17 cellular contexts compared by ENCODE assay signal in the genomic region with DNA sequence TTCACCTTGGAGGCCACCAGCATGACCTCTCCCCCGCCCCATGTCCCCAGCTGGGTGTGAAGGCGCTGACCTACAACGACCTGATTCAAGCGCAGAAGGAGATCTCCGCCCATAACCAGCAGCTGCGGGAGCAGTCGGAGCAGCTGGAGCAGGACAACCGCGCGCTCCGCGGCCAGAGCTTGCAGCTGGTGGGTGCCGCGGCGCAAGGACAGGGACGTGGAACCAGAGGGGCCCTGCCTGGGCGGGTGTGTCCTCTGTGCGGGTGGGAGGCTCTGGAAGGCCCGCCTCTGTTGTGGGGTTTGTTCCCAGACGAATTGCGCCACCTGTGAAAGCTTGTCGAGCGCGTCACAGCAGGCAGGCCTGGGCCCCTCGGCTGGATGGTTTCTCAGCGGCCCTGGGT. TPM values are rescaled to one million over a fixed set of nuclear protein-coding genes. Genes with fewer than 3 reads are reported as not detected.
DNase-seq lines count a peak whose midpoint lies in the region; ATAC-seq and TF ChIP-seq lines count a peak whose summit lies in the region.
"Had no signal": no experiment of that assay in that cellular context is flagged by ENCODE, and none has a peak within 500 bp of the region (broad histone marks: within the 10 kb centered on the region; RNA-seq: fewer than 3 reads in every experiment).

No MANE protein-coding gene starts in this region.

- H3K4me3 ChIP-seq in BLaER1: no peak overlapping the region; the same call in 1 of the 2 replicates

- peak overlapping the region; percentile 31; the same call in 1 of the 2 replicates for H3K27ac ChIP-seq in BLaER1

- H4K20me1 ChIP-seq in BLaER1: peaks cover 97% of the 10 kb centered on the region

- H3K9ac ChIP-seq in BLaER1: no peak overlapping the region

- H3K9me3 ChIP-seq in BLaER1: no peaks in the 10 kb centered on the region

- DNase-seq in NCI-H510A treated with DMSO at 0.1 percent for 48 hours (lab: John Stamatoyannopoulos, UW): peak; percentile 26
- peak; percentile 24 for DNase-seq in globus pallidus (ENCODE audit: low spot score)
- no peak for DNase-seq in sciatic nerve (ENCODE audit: low spot score)
- no peak for DNase-seq in superior temporal gyrus (ENCODE audit: extremely low spot score)
- DNase-seq in activated gamma-delta T cell treated with Interleukin-2 at 50 U/mL for 16 hours: no peak
- DNase-seq: activated CD4-positive, alpha-beta T cell treated with anti-CD3 and anti-CD28 coated beads for 4 hours; activated naive CD8-positive, alpha-beta T cell treated with anti-CD3 and anti-CD28 coated beads, Interleukin-2, amount 10 ng/mL, durations not matched to agents 7 days and 5 days; activated T-cell treated with anti-CD3 and anti-CD28 coated beads, Interleukin-2, amount 50 U/mL, for 1 hour; GF-D8; naive B cell; NCI-H1694; T1000 had no signal

- intact Hi-C loops in sciatic nerve (cut with DNase I): no loop called here

- peaks cover 94% of the 10 kb centered on the region for H3K4me1 ChIP-seq in BLaER1

- ATAC-seq in sciatic nerve (peak; percentile 28), HG02884 (IDR thresholded peaks at IDR 0.05; ENCODE audit: unreplicated experiment) (no peak), GM18505 (IDR thresholded peaks at IDR 0.05; ENCODE audit: unreplicated experiment) (no peak)
- ATAC-seq: left lobe of liver had no signal

- H3K36me3 ChIP-seq in BLaER1: peaks cover 97% of the 10 kb centered on the region

- TF ChIP-seq POLR2A in GM18505 (IDR thresholded peaks at IDR 0.05; ENCODE audit: borderline replicate concordance, extremely low read depth, insufficient read depth, insufficient read length): no peak

- no peaks in the 10 kb centered on the region for H3K27me3 ChIP-seq in BLaER1

- peak overlapping the region; percentile 60 for H3K4me2 ChIP-seq in BLaER1

RNA-seq across cellular contexts. Expression of a gene that starts 22.3 kb away (rescaled TPM):
- total RNA-seq in sciatic nerve: 34.2 TPM

RNA-seq across cellular contexts. Expression of a gene that starts 22.8 kb away (rescaled TPM):
- total RNA-seq in sciatic nerve: 65.0 TPM

RNA-seq across cellular contexts. Expression of a gene that starts 35.3 kb away (rescaled TPM):
- 1.3 TPM for total RNA-seq in sciatic nerve

RNA-seq across cellular contexts. Expression of a gene that starts 42.4 kb away (rescaled TPM):
- not detected for total RNA-seq in sciatic nerve
- total RNA-seq: H4 had no signal

RNA-seq across cellular contexts. Expression of a gene that starts 50.1 kb away (rescaled TPM):
- 26.3 TPM for total RNA-seq in sciatic nerve

Comparison
In these comparisons a context has a peak if more than half of its experiments do, and no peak if none do; other contexts are left out.
1. DNase-seq: peak in NCI-H510A treated with DMSO at 0.1 percent for 48 hours (single experiment) and globus pallidus (single experiment); none in sciatic nerve (single experiment), superior temporal gyrus (single experiment) and activated gamma-delta T cell treated with Interleukin-2 at 50 U/mL for 16 hours (single experiment).